In genomic region chr1:37239225-37239740, GRCh38 we compare ENCODE assay signal across 14 cellular contexts.
"Had no signal": no experiment of that assay in that cellular context is flagged by ENCODE, and none has a peak within 500 bp of the region (broad histone marks: within the 10 kb centered on the region; RNA-seq: fewer than 3 reads in every experiment).

No MANE protein-coding gene starts in this region.

- H3K4me3 ChIP-seq: body of pancreas, coronary artery, esophagus squamous epithelium, left lung had no signal

- H3K4me3 Mint-ChIP-seq: activated naive CD8-positive, alpha-beta T cell treated with anti-CD3 and anti-CD28 coated beads for 36 hours; naive B cell had no signal

- DNase-seq: activated CD4-positive, alpha-beta T cell treated with anti-CD3 and anti-CD28 coated beads, Interleukin-2, amount 50 U/mL, for 1 hour; activated CD8-positive, alpha-beta memory T cell treated with anti-CD3 and anti-CD28 coated beads for 24 hours; activated naive CD8-positive, alpha-beta T cell treated with anti-CD3 and anti-CD28 coated beads for 36 hours; body of pancreas; central memory CD4-positive, alpha-beta T cell; esophagus squamous epithelium; kidney; left lung; naive B cell; stimulated activated CD4-positive, alpha-beta T cell treated with anti-CD3 and anti-CD28 coated beads, Interleukin-12 subunit alpha, Interleukin-12 subunit beta, amount 100 ng/mL, for 4 hours; stimulated activated CD4-positive, alpha-beta T cell treated with anti-CD3 and anti-CD28 coated beads, Interleukin-2, amount 100 ng/mL, for 24 hours had no signal

- H3K4me1 Mint-ChIP-seq: activated naive CD8-positive, alpha-beta T cell treated with anti-CD3 and anti-CD28 coated beads for 36 hours had no signal

- FAIRE-seq: kidney had no signal

- H3K36me3 ChIP-seq: esophagus squamous epithelium, left lung, neutrophil had no signal

- H3K27me3 ChIP-seq: body of pancreas had no signal

- H3K9me3 ChIP-seq: body of pancreas, esophagus squamous epithelium, left lung, neutrophil had no signal

- H3K27ac Mint-ChIP-seq: activated naive CD8-positive, alpha-beta T cell treated with anti-CD3 and anti-CD28 coated beads for 36 hours had no signal

- H3K9me3 Mint-ChIP-seq: activated naive CD8-positive, alpha-beta T cell treated with anti-CD3 and anti-CD28 coated beads for 36 hours had no signal

- H3K36me3 Mint-ChIP-seq: activated naive CD8-positive, alpha-beta T cell treated with anti-CD3 and anti-CD28 coated beads for 36 hours; naive B cell had no signal

- ATAC-seq: activated CD4-positive, CD25-positive, alpha-beta regulatory T cell treated with anti-CD3 and anti-CD28 coated beads, Interleukin-2, amount 50 U/mL, for 24 hours; body of pancreas; left lung had no signal

- H3K27ac ChIP-seq: body of pancreas, coronary artery, esophagus squamous epithelium, left lung, neutrophil had no signal

- H3K4me1 ChIP-seq: body of pancreas, esophagus squamous epithelium, left lung had no signal
